In genomic region chr1:32684167-32684811, GRCh38 we compare ENCODE assay signal across 1 cellular context.
TF ChIP-seq lines count a peak whose summit lies in the region.

No MANE protein-coding gene starts in this region.

TF ChIP-seq in GM23338, 12 proteins besides CTCF, POLR2A, EP300 and RAD21 (continued from another document):
- no peak for TF ChIP-seq REST (IDR thresholded peaks at IDR 0.05; ENCODE audit: unreplicated experiment)
- TF ChIP-seq EZH2 (IDR thresholded peaks at IDR 0.05; ENCODE audit: low read depth, unreplicated experiment) = no peak
- no peak for TF ChIP-seq JUNB (IDR thresholded peaks at IDR 0.05; ENCODE audit: unreplicated experiment)
- no peak for TF ChIP-seq ZNF331 (CRISPR knock-in tag; IDR thresholded peaks at IDR 0.05; ENCODE audit: low read depth)
- TF ChIP-seq ETS1 (IDR thresholded peaks at IDR 0.05) = no peak
- TF ChIP-seq CREB1 (CRISPR knock-in tag; IDR thresholded peaks at IDR 0.05; ENCODE audit: low read depth) = no peak
- TF ChIP-seq EZH2phosphoT487 (IDR thresholded peaks at IDR 0.05; ENCODE audit: unreplicated experiment) = no peak
- no peak for TF ChIP-seq POLR2AphosphoS5 (IDR thresholded peaks at IDR 0.05; ENCODE audit: low read depth)
- TF ChIP-seq STAT1 (IDR thresholded peaks at IDR 0.05; ENCODE audit: unreplicated experiment) = no peak
- TF ChIP-seq NANOG (IDR thresholded peaks at IDR 0.05; ENCODE audit: borderline replicate concordance) = no peak
